In genomic region chr4:56374956-56375355, GRCh38 we compare ENCODE assay signal across 13 cellular contexts. TPM values are rescaled to one million over a fixed set of nuclear protein-coding genes. Genes with fewer than 3 reads are reported as not detected.
DNase-seq lines count a peak whose midpoint lies in the region; ATAC-seq and TF ChIP-seq lines count a peak whose summit lies in the region.
"Had no signal": no experiment of that assay in that cellular context is flagged by ENCODE, and none has a peak within 500 bp of the region (broad histone marks: within the 10 kb centered on the region; RNA-seq: fewer than 3 reads in every experiment).

No MANE protein-coding gene starts in this region.

- H3K27ac Mint-ChIP-seq in brain, result peak overlapping the region in 3 of 5 experiments; percentile 13 to 78 (median 47)
- H3K27ac Mint-ChIP-seq in nephron, result peak overlapping the region; percentile 48 to 89 (median 82)
- H3K27ac Mint-ChIP-seq: CD4-positive, alpha-beta T cell had no signal

- no peak for TF ChIP-seq CTCF in brain (conservative IDR thresholded peaks at IDR 0.05)
- no peak for TF ChIP-seq CTCF in nephron (IDR thresholded peaks at IDR 0.05; ENCODE audit: unreplicated experiment in 3 of 3)

- H3K4me1 Mint-ChIP-seq in brain (peaks cover 42% of the 10 kb centered on the region), nephron (peaks cover 17% of the 10 kb centered on the region)

- H3K27me3 Mint-ChIP-seq in brain (no peaks in the 10 kb centered on the region), nephron (ENCODE audit: low read depth) (no peaks in the 10 kb centered on the region)
- H3K27me3 Mint-ChIP-seq: CD4-positive, alpha-beta T cell had no signal

- H3K36me3 Mint-ChIP-seq in brain (peaks cover 45% of the 10 kb centered on the region), nephron (ENCODE audit: low read depth) (peaks cover 55% of the 10 kb centered on the region)

- peak; percentile 12 for DNase-seq in NCI-H82 (lab: John Stamatoyannopoulos, UW)
- DNase-seq in NCI-H82 treated with DMSO at 0.1 percent for 48 hours (lab: John Stamatoyannopoulos, UW; ENCODE audit: unreplicated experiment), result no peak
- no peak for DNase-seq in iPS-NIHi7 (ENCODE audit: extremely low spot score)
- DNase-seq: AML-193; Caco-2; CD4-positive, alpha-beta T cell; GM23248; HCEC 1CT had no signal

- H3K9me3 Mint-ChIP-seq in brain (peaks cover 0 to 2% (median 2%) of the 10 kb centered on the region in 5 experiments), nephron (peaks cover 3% of the 10 kb centered on the region)
- H3K9me3 Mint-ChIP-seq: CD4-positive, alpha-beta T cell had no signal

- no peak for ATAC-seq in GM18517 (IDR thresholded peaks at IDR 0.05; ENCODE audit: unreplicated experiment)
- ATAC-seq in GM21825 (IDR thresholded peaks at IDR 0.05; ENCODE audit: unreplicated experiment), result no peak
- ATAC-seq: A549 had no signal

- no peak overlapping the region for H3K4me3 Mint-ChIP-seq in brain
- peak overlapping the region in 2 of 3 experiments; percentile 26 to 37 for H3K4me3 Mint-ChIP-seq in nephron
- H3K4me3 Mint-ChIP-seq: CD4-positive, alpha-beta T cell had no signal

RNA-seq across cellular contexts. Expression of gene AASDH, which starts 12.3 kb away (rescaled TPM):
- 2.4 TPM for polyA plus RNA-seq in brain (ENCODE audit: insufficient read depth, low read depth, low replicate concordance)

Comparison
In these comparisons a context has a peak if more than half of its experiments do, and no peak if none do; other contexts are left out.
1. H3K4me3 Mint-ChIP-seq: peak in nephron (2 of 3); none in brain (0 of 5).